ENCODE assay signal across 15 cellular contexts in genomic region chr12:53867216-53868012, GRCh38.
A peak's percentile ranks its signal among the peaks of the same experiment; 100 is the strongest.
DNase-seq lines count a peak whose midpoint lies in the region; ATAC-seq, FAIRE-seq and TF ChIP-seq lines count a peak whose summit lies in the region.
"Had no signal": no experiment of that assay in that cellular context is flagged by ENCODE, and none has a peak within 500 bp of the region (broad histone marks: within the 10 kb centered on the region; RNA-seq: fewer than 3 reads in every experiment).

No MANE protein-coding gene starts in this region.

- peak overlapping the region; percentile 4 for H2AFZ ChIP-seq in mammary epithelial cell (ENCODE audit: low read depth, low read length)

- 29% methylated on average over 3 of the region's 3 CpGs for WGBS in mammary epithelial cell (ENCODE audit: low coverage, missing lambda C conversion rate)

- DNase-seq in Caki2 (ENCODE audit: low read depth): peak; percentile 58
- DNase-seq in HTR-8/SVneo (ENCODE audit: insufficient read length, low spot score): peak; percentile 43
- DNase-seq in mammary epithelial cell: peak; percentile 66
- peak; percentile 64 for DNase-seq in myocyte (ENCODE audit: low read depth)
- no peak for DNase-seq in SKM-1 (lab: John Stamatoyannopoulos, UW; ENCODE audit: unreplicated experiment)
- no peak for DNase-seq in gastrocnemius medialis
- DNase-seq: CD4-positive, CD25-positive, alpha-beta regulatory T cell; left ventricle myocardium superior; MM.1S; NCI-H2171 treated with DMSO at 0.1 percent for 48 hours; Peyer's patch; stimulated activated CD4-positive, alpha-beta T cell treated with anti-CD3 and anti-CD28 coated beads, Interleukin-2, amount 100 ng/mL, for 48 hours had no signal

- H3K36me3 ChIP-seq in mammary epithelial cell (ENCODE audit: insufficient read depth, low read length) (no peaks in the 10 kb centered on the region), gastrocnemius medialis (no peaks in the 10 kb centered on the region)
- H3K36me3 ChIP-seq: Peyer's patch had no signal

- TF ChIP-seq POLR2A in gastrocnemius medialis (IDR thresholded peaks at IDR 0.05): no peak

- in situ Hi-C loops in Caki2 (cut with HindIII; ENCODE audit: low pct_unique_long_range_greater_than_20kb, low sequenced_read_pairs) (no loop called here), mammary epithelial cell (cut with MboI; ENCODE audit: low sequenced_read_pairs in 2 of 2) (no loop called here), gastrocnemius medialis (cut with MboI; ENCODE audit: low sequenced_read_pairs in 4 of 4) (no loop called here)

- peaks cover 49% of the 10 kb centered on the region for H3K4me1 ChIP-seq in mammary epithelial cell (ENCODE audit: insufficient read depth, low read length)
- no peaks in the 10 kb centered on the region for H3K4me1 ChIP-seq in gastrocnemius medialis
- H3K4me1 ChIP-seq: Peyer's patch had no signal

- no peak overlapping the region for H3K4me3 ChIP-seq in mammary epithelial cell (replicated peaks in 1 of 3; ENCODE audit: insufficient read depth in 1 of 3, low read depth in 2 of 3, low read length in 3 of 3)
- no peak overlapping the region for H3K4me3 ChIP-seq in gastrocnemius medialis
- H3K4me3 ChIP-seq: coronary artery, Peyer's patch had no signal

- no peaks in the 10 kb centered on the region for H3K79me2 ChIP-seq in mammary epithelial cell (ENCODE audit: insufficient read depth, low read length)

- TF ChIP-seq CTCF in mammary epithelial cell (conservative IDR thresholded peaks at IDR 0.05 in 1 of 2, IDR thresholded peaks at IDR 0.05 in 1 of 2; ENCODE audit: extremely low read depth in 1 of 2, insufficient read depth in 1 of 2, low read depth in 1 of 2, low read length in 2 of 2) (no peak), gastrocnemius medialis (IDR thresholded peaks at IDR 0.05 in 4 of 5, conservative IDR thresholded peaks at IDR 0.05 in 1 of 5) (no peak)

- H3K4me2 ChIP-seq in mammary epithelial cell (ENCODE audit: insufficient read depth, low read depth, low read length): peak overlapping the region; percentile 21

- intact Hi-C loops in mammary epithelial cell (cut with micrococcal nuclease): no loop called here
- intact Hi-C loops in gastrocnemius medialis (cut with DNase I; ENCODE audit: low total_unique reads): no loop called here

- peak; percentile 65 for FAIRE-seq in HTR-8/SVneo (lab: Jason Lieb, UNC)

- H4K20me1 ChIP-seq in mammary epithelial cell (ENCODE audit: insufficient read depth, low read length): no peaks in the 10 kb centered on the region

- H3K9me3 ChIP-seq in mammary epithelial cell (replicated peaks; ENCODE audit: insufficient read depth, low read length) (no peaks in the 10 kb centered on the region), gastrocnemius medialis (no peaks in the 10 kb centered on the region)
- H3K9me3 ChIP-seq: Peyer's patch had no signal

- ATAC-seq in HG03039 (IDR thresholded peaks at IDR 0.05; ENCODE audit: unreplicated experiment) (no peak), gastrocnemius medialis (no peak), GM19035 (IDR thresholded peaks at IDR 0.05; ENCODE audit: unreplicated experiment) (no peak)
- ATAC-seq: left ventricle myocardium superior had no signal

- peak overlapping the region; percentile 70 for H3K27ac ChIP-seq in mammary epithelial cell (ENCODE audit: insufficient read depth, low read depth, low read length)
- no peak overlapping the region for H3K27ac ChIP-seq in gastrocnemius medialis
- H3K27ac ChIP-seq: coronary artery, Peyer's patch had no signal

- H3K27me3 ChIP-seq in mammary epithelial cell (ENCODE audit: insufficient read depth, low read length): no peaks in the 10 kb centered on the region
- H3K27me3 ChIP-seq in gastrocnemius medialis: peaks cover 0 to 17% (median 0%) of the 10 kb centered on the region in 3 donors
- H3K27me3 ChIP-seq: Peyer's patch had no signal

- dilution Hi-C loops in mammary epithelial cell (cut with HindIII; ENCODE audit: low sequenced_read_pairs): no loop called here

- no peak overlapping the region for H3K9ac ChIP-seq in mammary epithelial cell (ENCODE audit: insufficient read depth, low read length)

- BruUV-seq in mammary epithelial cell (replicated peaks; lab: Mats Ljungman, UMichigan): no TSS peak

- CTCF ChIA-PET in mammary epithelial cell (lab: Charles Lee; ENCODE audit: low non-redundant PET): no interaction called here

Comparison
In these comparisons a context has a peak if more than half of its experiments do, and no peak if none do; other contexts are left out.
1. DNase-seq: peak in Caki2 (single experiment), HTR-8/SVneo (single experiment), mammary epithelial cell (single experiment) and myocyte (single experiment); none in SKM-1 (single experiment) and gastrocnemius medialis (0 of 2).